Comparison of ENCODE assay signal across 8 cellular contexts in genomic region chr4:151644625-151645024, GRCh38.
DNase-seq lines count a peak whose midpoint lies in the region; ATAC-seq and TF ChIP-seq lines count a peak whose summit lies in the region.

No MANE protein-coding gene starts in this region.

- no peaks in the 10 kb centered on the region for H4K20me1 ChIP-seq in OCI-LY1 (ENCODE audit: insufficient read depth, low read length)

- H3K4me3 ChIP-seq in AG09309 (ENCODE audit: control insufficient read depth, low read depth, low read length) (no peak overlapping the region), OCI-LY1 (ENCODE audit: low read depth, low read length, poor library complexity, severe bottlenecking) (no peak overlapping the region)

- H3K36me3 Mint-ChIP-seq in activated T-helper 17 cell treated with anti-CD3 and anti-CD28 coated beads, Interleukin-2, amount 50 U/mL, for 72 hours (ENCODE audit: low read depth), result no peaks in the 10 kb centered on the region

- H3K27ac Mint-ChIP-seq in activated T-helper 17 cell treated with anti-CD3 and anti-CD28 coated beads, Interleukin-2, amount 50 U/mL, for 72 hours, result no peak overlapping the region

- no peaks in the 10 kb centered on the region for H3K27me3 ChIP-seq in OCI-LY1 (ENCODE audit: insufficient read depth, low read length)
- H3K27me3 ChIP-seq in foreskin keratinocyte, result no peaks in the 10 kb centered on the region

- no peaks in the 10 kb centered on the region for H3K79me2 ChIP-seq in OCI-LY1 (ENCODE audit: insufficient read depth, low read length)

- no peaks in the 10 kb centered on the region for H3K9me2 ChIP-seq in OCI-LY1 (ENCODE audit: low read depth, low read length)

- H3K4me3 Mint-ChIP-seq in activated T-helper 17 cell treated with anti-CD3 and anti-CD28 coated beads, Interleukin-2, amount 50 U/mL, for 72 hours, result no peak overlapping the region

- TF ChIP-seq CTCF in AG09309 (IDR thresholded peaks at IDR 0.05; ENCODE audit: control insufficient read depth, insufficient read depth, low read depth, low read length, missing control alignments) (peak; percentile 43), GM10266 (IDR thresholded peaks at IDR 0.05; ENCODE audit: control insufficient read depth, insufficient read depth, low read depth, missing control alignments) (peak; percentile 33), OCI-LY1 (IDR thresholded peaks at IDR 0.05; ENCODE audit: low read length) (peak; percentile 64), foreskin keratinocyte (conservative IDR thresholded peaks at IDR 0.05) (peak; percentile 58)

- no peak overlapping the region for H3K27ac ChIP-seq in OCI-LY1 (ENCODE audit: low read depth, low read length, poor library complexity, severe bottlenecking)
- H3K27ac ChIP-seq in foreskin keratinocyte, result no peak overlapping the region

- in situ Hi-C loops in G401 (cut with HindIII; ENCODE audit: low sequenced_read_pairs), result no loop called here

- ATAC-seq in foreskin keratinocyte, result peak; percentile 31
- no peak for ATAC-seq in GM21619 (IDR thresholded peaks at IDR 0.05; ENCODE audit: unreplicated experiment)
- no peak for ATAC-seq in activated T-helper 17 cell treated with anti-CD3 and anti-CD28 coated beads, Interleukin-2, amount 50 U/mL, for 72 hours (replicated peaks)

- H3F3A ChIP-seq in OCI-LY1 (ENCODE audit: insufficient read depth, low read length), result no peaks in the 10 kb centered on the region

- no peak overlapping the region for H3K4me2 ChIP-seq in OCI-LY1 (ENCODE audit: low read length)

- no peak overlapping the region for H2AFZ ChIP-seq in OCI-LY1 (ENCODE audit: low read length)

- no peaks in the 10 kb centered on the region for H3K9me3 Mint-ChIP-seq in activated T-helper 17 cell treated with anti-CD3 and anti-CD28 coated beads, Interleukin-2, amount 50 U/mL, for 72 hours

- H3K36me3 ChIP-seq in OCI-LY1 (ENCODE audit: insufficient read depth, low read length), result no peaks in the 10 kb centered on the region

- DNase-seq in AG09309 (ENCODE audit: low read depth) (no peak), GM10266 (ENCODE audit: extremely low spot score) (no peak), foreskin keratinocyte (no peak), putamen (ENCODE audit: low spot score) (no peak), G401 (ENCODE audit: low spot score) (no peak)

- H3K27me3 Mint-ChIP-seq in activated T-helper 17 cell treated with anti-CD3 and anti-CD28 coated beads, Interleukin-2, amount 50 U/mL, for 72 hours, result no peaks in the 10 kb centered on the region

- H3K9me3 ChIP-seq in OCI-LY1 (ENCODE audit: low read length), result no peaks in the 10 kb centered on the region

- no peak overlapping the region for H3K9ac ChIP-seq in OCI-LY1 (ENCODE audit: low read length)

- H3K4me1 Mint-ChIP-seq in activated T-helper 17 cell treated with anti-CD3 and anti-CD28 coated beads, Interleukin-2, amount 50 U/mL, for 72 hours, result no peaks in the 10 kb centered on the region

- no peaks in the 10 kb centered on the region for H3K4me1 ChIP-seq in OCI-LY1 (ENCODE audit: insufficient read depth, low read length, severe bottlenecking)
- H3K4me1 ChIP-seq in foreskin keratinocyte, result no peaks in the 10 kb centered on the region
